ENCODE assay signal across 23 cellular contexts in the genomic region with DNA sequence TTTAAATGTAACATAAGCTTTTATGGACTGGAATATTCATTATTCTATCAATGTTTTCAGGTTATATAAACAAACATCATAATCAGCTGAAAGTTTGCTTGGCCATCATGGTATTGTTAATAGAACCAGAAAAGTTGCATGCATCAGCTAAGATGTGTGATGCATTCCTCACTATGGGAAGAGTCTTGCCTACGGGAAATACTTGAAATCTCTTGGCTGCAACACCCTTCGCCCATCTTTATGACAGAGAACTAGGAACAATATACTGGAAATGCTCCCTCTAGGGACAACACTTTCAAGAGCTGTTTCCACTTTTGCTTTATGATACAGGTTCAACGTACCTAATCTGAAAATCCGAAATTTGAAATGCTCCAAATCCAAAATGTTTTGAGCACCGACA.
"Had no signal": no experiment of that assay in that cellular context is flagged by ENCODE, and none has a peak within 500 bp of the region (broad histone marks: within the 10 kb centered on the region; RNA-seq: fewer than 3 reads in every experiment).

No MANE protein-coding gene starts in this region.

- FAIRE-seq: HepG2 had no signal

- H3K36me3 ChIP-seq: MG63, Peyer's patch, SJCRH30 had no signal

- DNase-seq: IMR-90; Karpas-422; KG1; MG63; NCI-H1092; NCI-H1436; NCI-H187; NCI-H2029; NCI-H2081 treated with DMSO at 0.1 percent for 48 hours; NCI-H2171; NCI-H345; NCI-H446 treated with DMSO at 0.1 percent for 48 hours; NCI-H510A treated with DMSO at 0.1 percent for 48 hours; NCI-H526; NK-92 treated with Interleukin-12 subunit alpha and Interleukin-12 subunit beta, amount 100 ng/mL, for 24 hours; PC-9; Peyer's patch; SHP77 treated with DMSO at 0.1 percent for 48 hours; SJCRH30 had no signal

- H3K27me3 ChIP-seq: MG63, Peyer's patch, SJCRH30 had no signal

- ATAC-seq: HepG2, Right ventricle myocardium inferior had no signal

- H3K4me1 ChIP-seq: Peyer's patch, SJCRH30 had no signal

- H3K4me3 ChIP-seq: MG63, PC-9, Peyer's patch, SJCRH30, SK-N-MC had no signal

- H3K4me2 ChIP-seq: PC-9 had no signal

- H3K27ac ChIP-seq: HL-60, PC-9, Peyer's patch, SJCRH30, SK-N-MC had no signal
